1 cellular context compared by ENCODE assay signal in the genomic region with DNA sequence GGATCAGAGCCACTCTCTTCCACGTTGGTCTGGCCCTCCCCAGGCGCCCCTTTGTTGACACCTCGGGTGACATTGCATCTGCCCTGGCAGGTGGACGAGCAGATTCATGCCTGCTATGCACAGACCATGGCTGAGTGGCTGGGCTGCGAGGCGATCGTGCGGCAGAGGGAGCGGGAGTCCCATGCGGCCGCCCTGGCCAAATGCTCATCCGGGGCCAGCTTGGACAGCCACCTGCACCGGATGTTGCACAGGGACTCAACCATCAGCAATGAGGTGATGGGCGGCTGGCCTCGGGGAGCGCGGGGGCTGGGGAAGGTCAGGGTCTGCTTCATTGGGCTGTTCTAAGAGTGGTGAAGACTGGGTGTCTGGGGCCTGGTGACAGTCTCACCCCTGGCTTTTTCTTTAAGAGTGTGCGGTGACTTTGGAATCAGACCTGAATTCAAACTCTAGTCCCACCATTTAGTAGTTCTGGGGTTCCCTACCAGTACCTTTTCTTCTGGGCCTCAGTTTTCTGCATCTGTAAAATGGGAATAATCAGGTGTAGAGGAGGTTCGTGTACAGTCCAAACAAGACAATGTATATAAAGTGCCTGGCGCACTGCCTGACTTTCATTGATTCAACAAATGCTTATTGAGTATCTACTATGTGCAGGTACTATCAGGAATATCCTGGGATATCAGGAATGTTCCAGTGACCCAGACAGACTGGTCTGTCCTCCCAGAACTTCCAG.
TF ChIP-seq lines count a peak whose summit lies in the region.

No MANE protein-coding gene starts in this region.

TF ChIP-seq in A549, 52 proteins besides CTCF, POLR2A, EP300 and RAD21:
- peak; percentile 82; the same call in 1 of the 2 replicates for TF ChIP-seq KDM1A (IDR thresholded peaks at IDR 0.05; ENCODE audit: low read depth)
- TF ChIP-seq, protein P1, sequence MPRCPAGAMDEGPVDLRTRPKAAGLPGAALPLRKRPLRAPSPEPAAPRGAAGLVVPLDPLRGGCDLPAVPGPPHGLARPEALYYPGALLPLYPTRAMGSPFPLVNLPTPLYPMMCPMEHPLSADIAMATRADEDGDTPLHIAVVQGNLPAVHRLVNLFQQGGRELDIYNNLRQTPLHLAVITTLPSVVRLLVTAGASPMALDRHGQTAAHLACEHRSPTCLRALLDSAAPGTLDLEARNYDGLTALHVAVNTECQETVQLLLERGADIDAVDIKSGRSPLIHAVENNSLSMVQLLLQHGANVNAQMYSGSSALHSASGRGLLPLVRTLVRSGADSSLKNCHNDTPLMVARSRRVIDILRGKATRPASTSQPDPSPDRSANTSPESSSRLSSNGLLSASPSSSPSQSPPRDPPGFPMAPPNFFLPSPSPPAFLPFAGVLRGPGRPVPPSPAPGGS (IDR thresholded peaks at IDR 0.05): no peak
- TF ChIP-seq EHMT2 (IDR thresholded peaks at IDR 0.05; ENCODE audit: low read depth): no peak
